Comparison of ENCODE assay signal across 11 cellular contexts in genomic region chr4:48194986-48195773, GRCh38.
DNase-seq lines count a peak whose midpoint lies in the region; ATAC-seq, FAIRE-seq and TF ChIP-seq lines count a peak whose summit lies in the region.
"Had no signal": no experiment of that assay in that cellular context is flagged by ENCODE, and none has a peak within 500 bp of the region (broad histone marks: within the 10 kb centered on the region; RNA-seq: fewer than 3 reads in every experiment).

No MANE protein-coding gene starts in this region.

- DNase-seq in COR-L47 (lab: John Stamatoyannopoulos, UW) = peak; percentile 90
- DNase-seq in LNCaP clone FGC (ENCODE audit: low read depth) = peak; percentile 3
- DNase-seq in SHP77 (lab: John Stamatoyannopoulos, UW) = peak; percentile 37 to 60
- peak; percentile 9 for DNase-seq in foreskin melanocyte
- no peak for DNase-seq in C1 segment of cervical spinal cord (lab: John Stamatoyannopoulos, UW)
- DNase-seq in GM19239 (ENCODE audit: insufficient read length, low spot score) = no peak
- no peak for DNase-seq in NCI-H1694 treated with DMSO at 0.1 percent for 48 hours (lab: John Stamatoyannopoulos, UW)
- DNase-seq: caudate nucleus, DND-41 had no signal

- ATAC-seq in GM18520 (IDR thresholded peaks at IDR 0.05; ENCODE audit: unreplicated experiment) = no peak

- H3K4me3 ChIP-seq in LNCaP clone FGC (ENCODE audit: low read depth, low read length) = no peak overlapping the region
- H3K4me3 ChIP-seq: HAP-1 had no signal

- FAIRE-seq in GM19239 (lab: Jason Lieb, UNC) = no peak

- no peak for TF ChIP-seq CTCF in LNCaP clone FGC (IDR thresholded peaks at IDR 0.05; ENCODE audit: control insufficient read depth, extremely low read depth, insufficient read depth)

Comparison
In these comparisons a context has a peak if more than half of its experiments do, and no peak if none do; other contexts are left out.
1. DNase-seq: peak in COR-L47 (single experiment), LNCaP clone FGC (single experiment), SHP77 (2 of 2) and foreskin melanocyte (single experiment); none in C1 segment of cervical spinal cord (0 of 14), GM19239 (single experiment) and NCI-H1694 treated with DMSO at 0.1 percent for 48 hours (single experiment).